In genomic region chr14:92517761-92518160, GRCh38 we compare ENCODE assay signal across 28 cellular contexts. TPM values are rescaled to one million over a fixed set of nuclear protein-coding genes. Genes with fewer than 3 reads are reported as not detected.
DNase-seq lines count a peak whose midpoint lies in the region; ATAC-seq and TF ChIP-seq lines count a peak whose summit lies in the region.
"Had no signal": no experiment of that assay in that cellular context is flagged by ENCODE, and none has a peak within 500 bp of the region (broad histone marks: within the 10 kb centered on the region; RNA-seq: fewer than 3 reads in every experiment).

No MANE protein-coding gene starts in this region.

- H3K4me3 ChIP-seq in thymus (ENCODE audit: low read length) (no peak overlapping the region), SJCRH30 (no peak overlapping the region)
- H3K4me3 ChIP-seq: adrenal gland, left ventricle myocardium inferior, pancreas, Peyer's patch, smooth muscle cell had no signal

- no peak for TF ChIP-seq CTCF in natural killer cell (IDR thresholded peaks at IDR 0.05)

- no peak overlapping the region for H3K4me3 Mint-ChIP-seq in activated T-cell treated with anti-CD3 and anti-CD28 coated beads, Interleukin-2, amount 50 U/mL, for 24 hours
- H3K4me3 Mint-ChIP-seq in activated naive CD8-positive, alpha-beta T cell: peak overlapping the region; percentile 71
- peak overlapping the region; percentile 85 for H3K4me3 Mint-ChIP-seq in natural killer cell
- H3K4me3 Mint-ChIP-seq: activated CD4-positive, alpha-beta T cell treated with anti-CD3 and anti-CD28 coated beads, Interleukin-2, amount 10 ng/mL, durations not matched to agents 7 days and 5 days had no signal

- no peak for DNase-seq in activated T-cell treated with anti-CD3 and anti-CD28 coated beads, Interleukin-2, amount 50 U/mL, for 24 hours
- DNase-seq in activated T-cell treated with anti-CD3 and anti-CD28 coated beads, Interleukin-2, amount 50 U/mL, for 48 hours: no peak
- DNase-seq in natural killer cell: no peak
- DNase-seq in DMS53 (lab: John Stamatoyannopoulos, UW): no peak
- no peak for DNase-seq in SJCRH30
- DNase-seq: activated CD4-positive, alpha-beta T cell treated with anti-CD3 and anti-CD28 coated beads, Interleukin-2, amount 10 ng/mL, durations not matched to agents 7 days and 5 days; activated CD8-positive, alpha-beta memory T cell treated with anti-CD3 and anti-CD28 coated beads, Interleukin-2, amount 50 U/mL, for 48 hours; activated gamma-delta T cell treated with Interleukin-2 at 50 U/mL for 16 hours; adrenal gland; DMS153; islet precursor cell; Karpas-422; left ventricle myocardium inferior; mesendoderm; NCI-H1694; NCI-H2171; NCI-H524; pancreas; SHP77 treated with DMSO at 0.1 percent for 48 hours; stimulated activated CD4-positive, alpha-beta T cell treated with anti-CD3 and anti-CD28 coated beads, Interleukin-2, amount 100 ng/mL, for 24 hours; T-helper 9 cell had no signal

- H3K27ac ChIP-seq in thymus (ENCODE audit: low read depth): peak overlapping the region; percentile 37
- no peak overlapping the region for H3K27ac ChIP-seq in SJCRH30
- H3K27ac ChIP-seq: adrenal gland, left ventricle myocardium inferior, pancreas, VCaP had no signal

- peaks cover 69% of the 10 kb centered on the region for H3K4me1 Mint-ChIP-seq in activated T-cell treated with anti-CD3 and anti-CD28 coated beads, Interleukin-2, amount 50 U/mL, for 24 hours (ENCODE audit: low read depth)
- H3K4me1 Mint-ChIP-seq in activated naive CD8-positive, alpha-beta T cell (ENCODE audit: low read depth): peaks cover 70% of the 10 kb centered on the region
- H3K4me1 Mint-ChIP-seq in natural killer cell: peaks cover 76 to 80% of the 10 kb centered on the region in 2 donors
- H3K4me1 Mint-ChIP-seq: brain had no signal

- no peak for ATAC-seq in natural killer cell
- no peak for ATAC-seq in HG03439 (IDR thresholded peaks at IDR 0.05; ENCODE audit: unreplicated experiment)
- ATAC-seq: pancreas had no signal

- 88% methylated on average over 2 of the region's 2 CpGs for WGBS in thymus

- H3K4me1 ChIP-seq in thymus (ENCODE audit: control insufficient read depth, insufficient read depth, low read length) (peaks cover 46% of the 10 kb centered on the region), SJCRH30 (no peaks in the 10 kb centered on the region)
- H3K4me1 ChIP-seq: pancreas had no signal

- H3K27ac Mint-ChIP-seq in activated T-cell treated with anti-CD3 and anti-CD28 coated beads, Interleukin-2, amount 50 U/mL, for 24 hours: peak overlapping the region; percentile 87
- H3K27ac Mint-ChIP-seq in activated naive CD8-positive, alpha-beta T cell: peak overlapping the region; percentile 98
- peak overlapping the region; percentile 97 to 98 for H3K27ac Mint-ChIP-seq in natural killer cell
- H3K27ac Mint-ChIP-seq: activated CD4-positive, alpha-beta T cell treated with anti-CD3 and anti-CD28 coated beads, Interleukin-2, amount 10 ng/mL, durations not matched to agents 7 days and 5 days; brain had no signal

- no peaks in the 10 kb centered on the region for H3K9me3 ChIP-seq in thymus (ENCODE audit: control insufficient read depth)
- H3K9me3 ChIP-seq in SJCRH30 (replicated peaks): no peaks in the 10 kb centered on the region
- H3K9me3 ChIP-seq: adrenal gland, left ventricle myocardium inferior, pancreas, Peyer's patch had no signal

- H3K9me3 Mint-ChIP-seq in activated T-cell treated with anti-CD3 and anti-CD28 coated beads, Interleukin-2, amount 50 U/mL, for 24 hours: peaks cover 6% of the 10 kb centered on the region
- peaks cover 9% of the 10 kb centered on the region for H3K9me3 Mint-ChIP-seq in activated naive CD8-positive, alpha-beta T cell (ENCODE audit: low read depth)
- H3K9me3 Mint-ChIP-seq in natural killer cell: peaks cover 0 to 4% of the 10 kb centered on the region in 2 donors
- H3K9me3 Mint-ChIP-seq: activated CD4-positive, alpha-beta T cell treated with anti-CD3 and anti-CD28 coated beads, Interleukin-2, amount 10 ng/mL, durations not matched to agents 7 days and 5 days had no signal

- H3K27me3 ChIP-seq in thymus (ENCODE audit: control insufficient read depth, insufficient read depth) (no peaks in the 10 kb centered on the region), SJCRH30 (no peaks in the 10 kb centered on the region)
- H3K27me3 ChIP-seq: adrenal gland, Peyer's patch had no signal

- peaks cover 4% of the 10 kb centered on the region for H3K36me3 Mint-ChIP-seq in activated T-cell treated with anti-CD3 and anti-CD28 coated beads, Interleukin-2, amount 50 U/mL, for 24 hours (ENCODE audit: low read depth)
- H3K36me3 Mint-ChIP-seq in activated naive CD8-positive, alpha-beta T cell: peaks cover 7% of the 10 kb centered on the region
- H3K36me3 Mint-ChIP-seq in natural killer cell: no peaks in the 10 kb centered on the region
- H3K36me3 Mint-ChIP-seq: brain had no signal

- intact Hi-C loops in natural killer cell (cut with micrococcal nuclease): loop anchor here (1.0 to 5.0 kb wide), 3 partner anchors 14 to 69 kb away; no protein-coding TSS in a partner anchor

- no peaks in the 10 kb centered on the region for H3K36me3 ChIP-seq in thymus (ENCODE audit: control insufficient read depth, insufficient read depth)
- H3K36me3 ChIP-seq in SJCRH30: no peaks in the 10 kb centered on the region
- H3K36me3 ChIP-seq: adrenal gland, left ventricle myocardium inferior, pancreas, Peyer's patch had no signal

- H3K27me3 Mint-ChIP-seq in activated T-cell treated with anti-CD3 and anti-CD28 coated beads, Interleukin-2, amount 50 U/mL, for 24 hours: no peaks in the 10 kb centered on the region
- no peaks in the 10 kb centered on the region for H3K27me3 Mint-ChIP-seq in activated naive CD8-positive, alpha-beta T cell
- H3K27me3 Mint-ChIP-seq in natural killer cell (ENCODE audit: low read depth in 2 of 2): no peaks in the 10 kb centered on the region

RNA-seq across cellular contexts. Expression of gene RIN3, which starts 4.2 kb away (rescaled TPM):
- 100 to 1,000 TPM; 248 to 289 (median 282) TPM for total RNA-seq in natural killer cell
- 20.6 TPM for polyA plus RNA-seq in thymus
- not detected in 2 replicates for total RNA-seq in SJCRH30 (2014; rRNA removed; shearing (Covaris generic))

Comparison
In these comparisons a context has a peak if more than half of its experiments do, and no peak if none do; other contexts are left out.
1. RNA of gene RIN3, which starts 4.2 kb away (total RNA-seq): 248 to 289 TPM in natural killer cell; not detected in SJCRH30; every median in the first group is over 100 times any median in the second.
2. Peak in every context shown above with its lines, with median percentiles within 50 percentile points of each other: H3K27ac Mint-ChIP-seq.